In genomic region chr11:1479006-1479677, GRCh38 we compare ENCODE assay signal across 21 cellular contexts. TPM values are rescaled to one million over a fixed set of nuclear protein-coding genes. Genes with fewer than 3 reads are reported as not detected.
A peak's percentile ranks its signal among the peaks of the same experiment; 100 is the strongest.
DNase-seq lines count a peak whose midpoint lies in the region; ATAC-seq and TF ChIP-seq lines count a peak whose summit lies in the region.
"Had no signal": no experiment of that assay in that cellular context is flagged by ENCODE, and none has a peak within 500 bp of the region (broad histone marks: within the 10 kb centered on the region; RNA-seq: fewer than 3 reads in every experiment).

No MANE protein-coding gene starts in this region.

- H3K4me3 Mint-ChIP-seq in mesothelial cell of epicardium, result no peak overlapping the region
- H3K4me3 Mint-ChIP-seq: activated naive CD4-positive, alpha-beta T cell treated with anti-CD3 and anti-CD28 coated beads for 36 hours; activated T-cell treated with anti-CD3 and anti-CD28 coated beads, Interleukin-2, amount 50 U/mL, for 4 hours; B cell; dendritic cell treated with granulocyte-macrophage colony-stimulating factor and Interleukin-4, amounts not matched to agents 40 ng/mL and 50 ng/mL, for 4 days; naive thymus-derived CD8-positive, alpha-beta T cell; T-helper 17 cell had no signal

- H3K27me3 ChIP-seq in BE2C (no peaks in the 10 kb centered on the region), right cardiac atrium (ENCODE audit: control insufficient read depth, insufficient read depth) (no peaks in the 10 kb centered on the region), rectal smooth muscle tissue (ENCODE audit: control insufficient read depth, insufficient read depth, low read length) (no peaks in the 10 kb centered on the region)
- H3K27me3 ChIP-seq: pancreas had no signal

- H3K27ac ChIP-seq in right cardiac atrium (ENCODE audit: low read length) (no peak overlapping the region), rectal smooth muscle tissue (ENCODE audit: low read depth, low read length) (peak overlapping the region; percentile 98)
- H3K27ac ChIP-seq: pancreas, SK-N-MC had no signal

- H3K4me3 ChIP-seq in BE2C (ENCODE audit: low read depth, low read length) (no peak overlapping the region), right cardiac atrium (ENCODE audit: low read length) (no peak overlapping the region), rectal smooth muscle tissue (ENCODE audit: low read length) (no peak overlapping the region)
- H3K4me3 ChIP-seq: pancreas, SK-N-MC had no signal

- H3K36me3 Mint-ChIP-seq in mesothelial cell of epicardium, result peaks cover 20% of the 10 kb centered on the region

- no peaks in the 10 kb centered on the region for H3K9me3 Mint-ChIP-seq in mesothelial cell of epicardium
- H3K9me3 Mint-ChIP-seq: activated naive CD4-positive, alpha-beta T cell treated with anti-CD3 and anti-CD28 coated beads for 36 hours; activated T-cell treated with anti-CD3 and anti-CD28 coated beads, Interleukin-2, amount 50 U/mL, for 4 hours; dendritic cell treated with granulocyte-macrophage colony-stimulating factor and Interleukin-4, amounts not matched to agents 40 ng/mL and 50 ng/mL, for 4 days; naive thymus-derived CD8-positive, alpha-beta T cell had no signal

- H3K9ac ChIP-seq in rectal smooth muscle tissue (ENCODE audit: low read length), result no peak overlapping the region

- no peak overlapping the region for H3K27ac Mint-ChIP-seq in mesothelial cell of epicardium
- H3K27ac Mint-ChIP-seq: activated naive CD4-positive, alpha-beta T cell treated with anti-CD3 and anti-CD28 coated beads for 36 hours; B cell; dendritic cell treated with granulocyte-macrophage colony-stimulating factor and Interleukin-4, amounts not matched to agents 40 ng/mL and 50 ng/mL, for 4 days; T-helper 17 cell had no signal

- peak; percentile 1 for DNase-seq in BE2C
- DNase-seq in cerebellar cortex (ENCODE audit: low spot score), result peak; percentile 22
- DNase-seq in right cardiac atrium, result peak; percentile 15 to 49 (median 47)
- DNase-seq in mesothelial cell of epicardium (ENCODE audit: low spot score in 2 of 2, unreplicated experiment in 2 of 2), result no peak
- no peak for DNase-seq in NK-92 (lab: John Stamatoyannopoulos, UW; ENCODE audit: unreplicated experiment)
- DNase-seq in NCI-H146 treated with DMSO at 0.1 percent for 48 hours (lab: John Stamatoyannopoulos, UW; ENCODE audit: unreplicated experiment), result no peak
- DNase-seq: activated CD4-positive, alpha-beta T cell treated with anti-CD3 and anti-CD28 coated beads for 4 hours; activated naive CD4-positive, alpha-beta T cell treated with anti-CD3 and anti-CD28 coated beads for 36 hours; activated T-cell treated with anti-CD3 and anti-CD28 coated beads, Interleukin-2, amount 50 U/mL, for 4 hours; amygdala; DMS79 treated with DMSO at 0.1 percent for 48 hours; NCI-H146; NCI-H524 had no signal

- H3K36me3 ChIP-seq in BE2C (no peaks in the 10 kb centered on the region), rectal smooth muscle tissue (ENCODE audit: control insufficient read depth, insufficient read depth, low read length) (peaks cover 30% of the 10 kb centered on the region)

- H3K4me1 ChIP-seq in BE2C, result no peaks in the 10 kb centered on the region
- peaks cover 8% of the 10 kb centered on the region for H3K4me1 ChIP-seq in right cardiac atrium (ENCODE audit: control insufficient read depth, insufficient read depth, low read length)
- peaks cover 47% of the 10 kb centered on the region for H3K4me1 ChIP-seq in rectal smooth muscle tissue (ENCODE audit: control insufficient read depth, insufficient read depth, low read length)
- H3K4me1 ChIP-seq: pancreas had no signal

- TF ChIP-seq CTCF in BE2C (IDR thresholded peaks at IDR 0.05; ENCODE audit: low read depth, low read length), result no peak
- TF ChIP-seq CTCF in mesothelial cell of epicardium (IDR thresholded peaks at IDR 0.05; ENCODE audit: unreplicated experiment), result no peak

- intact Hi-C loops in right cardiac atrium (cut with DNase I), result no loop called here

- H3K4me1 Mint-ChIP-seq in mesothelial cell of epicardium, result no peaks in the 10 kb centered on the region
- H3K4me1 Mint-ChIP-seq: B cell had no signal

- H3K27me3 Mint-ChIP-seq in mesothelial cell of epicardium (ENCODE audit: low read depth), result no peaks in the 10 kb centered on the region
- H3K27me3 Mint-ChIP-seq: B cell; dendritic cell treated with granulocyte-macrophage colony-stimulating factor and Interleukin-4, amounts not matched to agents 40 ng/mL and 50 ng/mL, for 4 days; naive thymus-derived CD8-positive, alpha-beta T cell; T-helper 17 cell had no signal

- H3K9me3 ChIP-seq in BE2C (no peaks in the 10 kb centered on the region), right cardiac atrium (ENCODE audit: control insufficient read depth, low read length) (no peaks in the 10 kb centered on the region)
- H3K9me3 ChIP-seq: pancreas had no signal

- WGBS in right cardiac atrium, result 80% methylated on average over 9 of the region's 9 CpGs

- ATAC-seq in right cardiac atrium, result no peak
- no peak for ATAC-seq in HG02973 (IDR thresholded peaks at IDR 0.05; ENCODE audit: unreplicated experiment)
- ATAC-seq: activated T-cell treated with anti-CD3 and anti-CD28 coated beads, Interleukin-2, amount 50 U/mL, for 4 hours; naive thymus-derived CD8-positive, alpha-beta T cell; pancreas; T-helper 17 cell had no signal

RNA-seq across cellular contexts. Expression of gene MOB2, which starts 7.4 kb away (rescaled TPM):
- polyA plus RNA-seq in BE2C (2012; ENCODE audit: insufficient read depth, insufficient read length, low read depth), result 46.1 TPM
- total RNA-seq in right cardiac atrium, result 10 to 100 TPM; 35.0 to 45.0 (median 42.0) TPM
- polyA plus RNA-seq in right cardiac atrium, result 40.0 TPM
- 27.6 to 31.3 TPM (median 28.1 TPM) in 3 replicates for total RNA-seq in mesothelial cell of epicardium

Comparison
In these comparisons a context has a peak if more than half of its experiments do, and no peak if none do; other contexts are left out.
1. DNase-seq: peak in BE2C (single experiment), cerebellar cortex (single experiment) and right cardiac atrium (3 of 3); none in mesothelial cell of epicardium (0 of 2), NK-92 (single experiment) and NCI-H146 treated with DMSO at 0.1 percent for 48 hours (single experiment).